In genomic region chr7:137754076-137754851, GRCh38 we compare ENCODE assay signal across 14 cellular contexts.
A peak's percentile ranks its signal among the peaks of the same experiment; 100 is the strongest.
DNase-seq lines count a peak whose midpoint lies in the region; ATAC-seq, FAIRE-seq and TF ChIP-seq lines count a peak whose summit lies in the region.
"Had no signal": no experiment of that assay in that cellular context is flagged by ENCODE, and none has a peak within 500 bp of the region (broad histone marks: within the 10 kb centered on the region; RNA-seq: fewer than 3 reads in every experiment).

No MANE protein-coding gene starts in this region.

- peak in 3 of 4 donors; percentile 41 to 81 (median 72) for ATAC-seq in heart left ventricle
- no peak for ATAC-seq in GM21381 (IDR thresholded peaks at IDR 0.05; ENCODE audit: unreplicated experiment)
- ATAC-seq: PC-3 had no signal

- H3K4me1 ChIP-seq in heart left ventricle (peaks cover 0 to 5% (median 0%) of the 10 kb centered on the region in 12 donors), ascending aorta (peaks cover 0 to 10% of the 10 kb centered on the region in 2 donors)
- H3K4me1 ChIP-seq: breast epithelium had no signal

- H3K4me3 ChIP-seq in heart left ventricle (no peak overlapping the region), ascending aorta (peak overlapping the region; percentile 14 to 45)
- H3K4me3 ChIP-seq: breast epithelium, ovary had no signal

- peaks cover 7% of the 10 kb centered on the region for H3K27me3 Mint-ChIP-seq in activated CD4-positive, alpha-beta memory T cell treated with anti-CD3 and anti-CD28 coated beads for 36 hours

- H3K27ac ChIP-seq in heart left ventricle (no peak overlapping the region), ascending aorta (peak overlapping the region; percentile 50 to 54)
- H3K27ac ChIP-seq: breast epithelium, ovary had no signal

- TF ChIP-seq POLR2A in heart left ventricle (IDR thresholded peaks at IDR 0.05) (no peak), GM12891 (IDR thresholded peaks at IDR 0.05; ENCODE audit: low read depth, low read length) (no peak)

- CTCF ChIA-PET in activated CD4-positive, alpha-beta memory T cell treated with anti-CD3 and anti-CD28 coated beads for 36 hours (lab: Charles Lee) = no interaction called here

- no peaks in the 10 kb centered on the region for H3K4me1 Mint-ChIP-seq in activated CD4-positive, alpha-beta memory T cell treated with anti-CD3 and anti-CD28 coated beads for 36 hours (ENCODE audit: low read depth)

- H3K36me3 ChIP-seq in heart left ventricle = no peaks in the 10 kb centered on the region
- no peaks in the 10 kb centered on the region for H3K36me3 ChIP-seq in ascending aorta
- H3K36me3 ChIP-seq: breast epithelium, ovary had no signal

- no peak overlapping the region for H3K27ac Mint-ChIP-seq in activated CD4-positive, alpha-beta memory T cell treated with anti-CD3 and anti-CD28 coated beads for 36 hours

- no peak overlapping the region for H3K4me3 Mint-ChIP-seq in activated CD4-positive, alpha-beta memory T cell treated with anti-CD3 and anti-CD28 coated beads for 36 hours

- no peak for FAIRE-seq in GM12891 (lab: Jason Lieb, UNC)
- FAIRE-seq: G401.6, TTC549 had no signal

- H3K27me3 ChIP-seq in heart left ventricle = no peaks in the 10 kb centered on the region
- no peaks in the 10 kb centered on the region for H3K27me3 ChIP-seq in ascending aorta
- H3K27me3 ChIP-seq: breast epithelium, ovary had no signal

- TF ChIP-seq CTCF in heart left ventricle (IDR thresholded peaks at IDR 0.05) (no peak), ascending aorta (IDR thresholded peaks at IDR 0.05) (no peak)

- POLR2A ChIA-PET in activated CD4-positive, alpha-beta memory T cell treated with anti-CD3 and anti-CD28 coated beads for 36 hours (lab: Charles Lee) = no interaction called here

- DNase-seq in heart left ventricle (peak in 1 of 5 donors; percentile 32), cardiac septum (ENCODE audit: low spot score) (no peak), ascending aorta (ENCODE audit: low spot score in 2 of 2) (peak; percentile 12 to 70), midbrain (lab: John Stamatoyannopoulos, UW) (peak; percentile 11), SIG-M5 treated with dmso at 0.1 percent for 504 hours (lab: John Stamatoyannopoulos, UW; ENCODE audit: unreplicated experiment) (no peak), GM12891 (ENCODE audit: insufficient read length, low spot score) (no peak)
- DNase-seq in activated CD4-positive, alpha-beta memory T cell treated with anti-CD3 and anti-CD28 coated beads for 36 hours = no peak
- DNase-seq: activated T-cell treated with anti-CD3 and anti-CD28 coated beads, Interleukin-2, amount 50 U/mL, for 48 hours; ovary; PC-3 had no signal

- H3K9me3 ChIP-seq in heart left ventricle (no peaks in the 10 kb centered on the region), ascending aorta (no peaks in the 10 kb centered on the region)
- H3K9me3 ChIP-seq: breast epithelium, ovary had no signal

- H3K9me3 Mint-ChIP-seq in activated CD4-positive, alpha-beta memory T cell treated with anti-CD3 and anti-CD28 coated beads for 36 hours = no peaks in the 10 kb centered on the region

- intact Hi-C loops in heart left ventricle (cut with DNase I) (no loop called here), cardiac septum (cut with DNase I) (no loop called here), ascending aorta (cut with DNase I) (no loop called here)
- intact Hi-C loops in activated CD4-positive, alpha-beta memory T cell treated with anti-CD3 and anti-CD28 coated beads for 36 hours (cut with micrococcal nuclease) = no loop called here

- 16 to 19% (median 18%) methylated on average over 10 of the region's 10 CpGs for WGBS in heart left ventricle, 4 donors

- H3K36me3 Mint-ChIP-seq in activated CD4-positive, alpha-beta memory T cell treated with anti-CD3 and anti-CD28 coated beads for 36 hours = no peaks in the 10 kb centered on the region

TF ChIP-seq in GM12891, 5 proteins besides CTCF, POLR2A, EP300 and RAD21:
- no peak for TF ChIP-seq PAX5 (IDR thresholded peaks at IDR 0.05; ENCODE audit: insufficient read depth, low read length, severe bottlenecking)
- no peak for TF ChIP-seq TAF1 (IDR thresholded peaks at IDR 0.05; ENCODE audit: low read depth, low read length)
- TF ChIP-seq POU2F2 (IDR thresholded peaks at IDR 0.05; ENCODE audit: low read depth, low read length) = no peak
- no peak for TF ChIP-seq POLR2AphosphoS5 (IDR thresholded peaks at IDR 0.05; ENCODE audit: low read depth, low read length)
- no peak for TF ChIP-seq SPI1 (IDR thresholded peaks at IDR 0.05; ENCODE audit: low read depth, low read length)

Comparison
In these comparisons a context has a peak if more than half of its experiments do, and no peak if none do; other contexts are left out.
1. DNase-seq: peak in ascending aorta (2 of 2) and midbrain (single experiment); none in cardiac septum (single experiment), SIG-M5 treated with dmso at 0.1 percent for 504 hours (single experiment), GM12891 (single experiment) and activated CD4-positive, alpha-beta memory T cell treated with anti-CD3 and anti-CD28 coated beads for 36 hours (single experiment).
2. H3K27ac ChIP-seq: peak in ascending aorta (2 of 2); none in heart left ventricle (0 of 12).
3. H3K4me3 ChIP-seq: peak in ascending aorta (2 of 2); none in heart left ventricle (0 of 12).